10 cellular contexts compared by ENCODE assay signal in genomic region chr19:4390862-4391693, GRCh38. TPM values are rescaled to one million over a fixed set of nuclear protein-coding genes. Genes with fewer than 3 reads are reported as not detected.
A peak's percentile ranks its signal among the peaks of the same experiment; 100 is the strongest.
DNase-seq lines count a peak whose midpoint lies in the region; TF ChIP-seq lines count a peak whose summit lies in the region.
"Had no signal": no experiment of that assay in that cellular context is flagged by ENCODE, and none has a peak within 500 bp of the region (broad histone marks: within the 10 kb centered on the region; RNA-seq: fewer than 3 reads in every experiment).

No MANE protein-coding gene starts in this region.

- H3K23ac ChIP-seq in mesenchymal stem cell (ENCODE audit: low read length in 2 of 2) = peak overlapping the region in 1 of 2 experiments; percentile 5

- H3K4me1 ChIP-seq in colonic mucosa (peaks cover 5% of the 10 kb centered on the region), mesenchymal stem cell (ENCODE audit: control insufficient read depth, insufficient read depth, low read depth, low read length) (peaks cover 53% of the 10 kb centered on the region), thyroid gland (peaks cover 42 to 63% of the 10 kb centered on the region in 2 donors)

- peak overlapping the region; percentile 55 for H4K8ac ChIP-seq in mesenchymal stem cell (ENCODE audit: low read length)

- H2BK120ac ChIP-seq in mesenchymal stem cell (ENCODE audit: low read depth, low read length) = no peak overlapping the region

- peak overlapping the region; percentile 81 for H3K27ac Mint-ChIP-seq in activated CD4-positive, alpha-beta memory T cell treated with anti-CD3 and anti-CD28 coated beads, Interleukin-2, amount 10 ng/mL, durations not matched to agents 7 days and 5 days
- no peak overlapping the region for H3K27ac Mint-ChIP-seq in activated CD4-positive, alpha-beta memory T cell treated with anti-CD3 and anti-CD28 coated beads for 36 hours

- H3K4me1 Mint-ChIP-seq in activated CD4-positive, alpha-beta memory T cell treated with anti-CD3 and anti-CD28 coated beads, Interleukin-2, amount 10 ng/mL, durations not matched to agents 7 days and 5 days = peaks cover 49% of the 10 kb centered on the region
- H3K4me1 Mint-ChIP-seq in activated CD4-positive, alpha-beta memory T cell treated with anti-CD3 and anti-CD28 coated beads for 36 hours (ENCODE audit: low read depth) = peaks cover 52% of the 10 kb centered on the region

- intact Hi-C loops in activated CD4-positive, alpha-beta memory T cell treated with anti-CD3 and anti-CD28 coated beads for 36 hours (cut with micrococcal nuclease) = no loop called here
- intact Hi-C loops in colonic mucosa (cut with DNase I) (no loop called here), thyroid gland (cut with DNase I) (no loop called here), head of caudate nucleus (cut with DNase I) (no loop called here)

- CTCF ChIA-PET in activated CD4-positive, alpha-beta memory T cell treated with anti-CD3 and anti-CD28 coated beads, Interleukin-2, amount 10 ng/mL, durations not matched to agents 7 days and 5 days (lab: Charles Lee) = interaction anchor here (0.6 to 1.3 kb wide), 4 partner anchors 9 to 79 kb away, joined by 3 to 4 read pairs (median 3); partner anchors contain the start of gene SH3GL1
- CTCF ChIA-PET in activated CD4-positive, alpha-beta memory T cell treated with anti-CD3 and anti-CD28 coated beads for 36 hours (lab: Charles Lee) = interaction anchor here (1.0 to 1.9 kb wide), 3 partner anchors 9 to 21 kb away, joined by 3 to 8 read pairs (median 3); partner anchors contain the start of gene SH3GL1

- no peak overlapping the region for H2AFZ ChIP-seq in mesenchymal stem cell (ENCODE audit: low read depth, low read length)

- H3K18ac ChIP-seq in mesenchymal stem cell (ENCODE audit: low read depth in 1 of 2, low read length in 2 of 2) = peak overlapping the region; percentile 76 to 82

- H3K9me3 ChIP-seq in colonic mucosa = no peaks in the 10 kb centered on the region
- no peaks in the 10 kb centered on the region for H3K9me3 ChIP-seq in mesenchymal stem cell (ENCODE audit: control insufficient read depth, low read length)
- H3K9me3 ChIP-seq in thyroid gland = no peaks in the 10 kb centered on the region

- peak overlapping the region; percentile 60 for H2BK15ac ChIP-seq in mesenchymal stem cell (ENCODE audit: low read depth, poor library complexity, severe bottlenecking)

- H3K4me2 ChIP-seq in mesenchymal stem cell (ENCODE audit: low read length, poor library complexity, severe bottlenecking) = peak overlapping the region; percentile 60

- peak overlapping the region; percentile 28 for H2AK5ac ChIP-seq in mesenchymal stem cell (ENCODE audit: low read length, severe bottlenecking)

- H3K4me3 ChIP-seq in colonic mucosa (no peak overlapping the region), mesenchymal stem cell (ENCODE audit: insufficient read depth in 1 of 2, low read depth in 1 of 2, low read length in 2 of 2) (peak overlapping the region in 1 of 2 experiments; percentile 62), thyroid gland (replicated peaks in 1 of 3) (no peak overlapping the region)

- peak overlapping the region; percentile 64 to 68 for H3K4ac ChIP-seq in mesenchymal stem cell (ENCODE audit: low read depth in 1 of 2, low read length in 2 of 2)

- H3K36me3 ChIP-seq in colonic mucosa (no peaks in the 10 kb centered on the region), mesenchymal stem cell (ENCODE audit: control insufficient read depth in 1 of 2, insufficient read depth in 2 of 2, low read depth in 1 of 2, low read length in 2 of 2) (peaks cover 29 to 36% of the 10 kb centered on the region in 2 experiments), thyroid gland (peaks cover 0 to 13% of the 10 kb centered on the region in 2 donors)

- POLR2A ChIA-PET in activated CD4-positive, alpha-beta memory T cell treated with anti-CD3 and anti-CD28 coated beads, Interleukin-2, amount 10 ng/mL, durations not matched to agents 7 days and 5 days (lab: Charles Lee) = interaction anchor here (1.3 to 1.8 kb wide), 2 partner anchors 9 to 21 kb away, joined by 5 to 6 read pairs; partner anchors contain the start of gene SH3GL1
- POLR2A ChIA-PET in activated CD4-positive, alpha-beta memory T cell treated with anti-CD3 and anti-CD28 coated beads for 36 hours (lab: Charles Lee) = no interaction called here

- 55% methylated on average over 23 of the region's 23 CpGs for WGBS in mesenchymal stem cell
- WGBS in thyroid gland, 2 donors = 57 to 62% methylated on average over 19 to 23 of the region's 23 CpGs

- peaks cover 42% of the 10 kb centered on the region for H3K36me3 Mint-ChIP-seq in activated CD4-positive, alpha-beta memory T cell treated with anti-CD3 and anti-CD28 coated beads, Interleukin-2, amount 10 ng/mL, durations not matched to agents 7 days and 5 days (ENCODE audit: low read depth)
- peaks cover 10% of the 10 kb centered on the region for H3K36me3 Mint-ChIP-seq in activated CD4-positive, alpha-beta memory T cell treated with anti-CD3 and anti-CD28 coated beads for 36 hours

- H3K27ac ChIP-seq in colonic mucosa (peak overlapping the region; percentile 29), mesenchymal stem cell (ENCODE audit: low read length, poor library complexity, severe bottlenecking) (peak overlapping the region; percentile 85), thyroid gland (peak overlapping the region; percentile 52 to 84 (median 71))

- H2BK5ac ChIP-seq in mesenchymal stem cell (ENCODE audit: low read depth, low read length, poor library complexity, severe bottlenecking) = no peak overlapping the region

- H3K9me3 Mint-ChIP-seq in activated CD4-positive, alpha-beta memory T cell treated with anti-CD3 and anti-CD28 coated beads, Interleukin-2, amount 10 ng/mL, durations not matched to agents 7 days and 5 days = no peaks in the 10 kb centered on the region
- H3K9me3 Mint-ChIP-seq in activated CD4-positive, alpha-beta memory T cell treated with anti-CD3 and anti-CD28 coated beads for 36 hours = no peaks in the 10 kb centered on the region
- H3K9me3 Mint-ChIP-seq: CD8-positive, alpha-beta memory T cell had no signal

- H3K79me1 ChIP-seq in mesenchymal stem cell (replicated peaks; ENCODE audit: low read length, poor library complexity, severe bottlenecking) = peaks cover 2% of the 10 kb centered on the region

- H3K27me3 ChIP-seq in colonic mucosa = no peaks in the 10 kb centered on the region
- no peaks in the 10 kb centered on the region for H3K27me3 ChIP-seq in mesenchymal stem cell (ENCODE audit: control insufficient read depth in 1 of 2, insufficient read depth in 1 of 2, low read length in 2 of 2)
- no peaks in the 10 kb centered on the region for H3K27me3 ChIP-seq in thyroid gland

- H3K9ac ChIP-seq in colonic mucosa (ENCODE audit: low read depth in 2 of 2, low read length in 2 of 2) (peak overlapping the region; percentile 12 to 46), mesenchymal stem cell (ENCODE audit: low read length) (peak overlapping the region; percentile 82)

- no peak for TF ChIP-seq CTCF in colonic mucosa (IDR thresholded peaks at IDR 0.05)
- TF ChIP-seq CTCF in thyroid gland (IDR thresholded peaks at IDR 0.05) = no peak

- no peak for DNase-seq in activated CD4-positive, alpha-beta memory T cell treated with anti-CD3 and anti-CD28 coated beads, Interleukin-2, amount 10 ng/mL, durations not matched to agents 7 days and 5 days
- DNase-seq in activated CD4-positive, alpha-beta memory T cell treated with anti-CD3 and anti-CD28 coated beads for 36 hours = no peak
- DNase-seq in colonic mucosa = no peak
- no peak for DNase-seq in mesenchymal stem cell
- no peak for DNase-seq in thyroid gland
- DNase-seq in NCI-H1048 (lab: John Stamatoyannopoulos, UW) = no peak
- no peak for DNase-seq in activated CD4-positive, CD25-positive, alpha-beta regulatory T cell treated with anti-CD3 and anti-CD28 coated beads, Interleukin-2, amount 50 U/mL, for 72 hours
- no peak for DNase-seq in head of caudate nucleus
- DNase-seq: activated CD4-positive, CD25-positive, alpha-beta regulatory T cell; CD8-positive, alpha-beta memory T cell had no signal

- peak overlapping the region in 1 of 2 experiments; percentile 26 for H3K14ac ChIP-seq in mesenchymal stem cell (ENCODE audit: low read length in 2 of 2)

- H4K91ac ChIP-seq in mesenchymal stem cell (ENCODE audit: low read length) = peak overlapping the region; percentile 70

- no peak overlapping the region for H3K4me3 Mint-ChIP-seq in activated CD4-positive, alpha-beta memory T cell treated with anti-CD3 and anti-CD28 coated beads, Interleukin-2, amount 10 ng/mL, durations not matched to agents 7 days and 5 days
- H3K4me3 Mint-ChIP-seq in activated CD4-positive, alpha-beta memory T cell treated with anti-CD3 and anti-CD28 coated beads for 36 hours = no peak overlapping the region

- TF ChIP-seq POLR2A in thyroid gland (IDR thresholded peaks at IDR 0.05) = no peak

- H3K27me3 Mint-ChIP-seq in activated CD4-positive, alpha-beta memory T cell treated with anti-CD3 and anti-CD28 coated beads, Interleukin-2, amount 10 ng/mL, durations not matched to agents 7 days and 5 days = no peaks in the 10 kb centered on the region
- no peaks in the 10 kb centered on the region for H3K27me3 Mint-ChIP-seq in activated CD4-positive, alpha-beta memory T cell treated with anti-CD3 and anti-CD28 coated beads for 36 hours
- H3K27me3 Mint-ChIP-seq: CD8-positive, alpha-beta memory T cell had no signal

- no peak overlapping the region for H2BK12ac ChIP-seq in mesenchymal stem cell (ENCODE audit: low read length in 2 of 2)

RNA-seq across cellular contexts. Expression of gene SH3GL1, which starts 9.3 kb away (rescaled TPM):
- 10 to 100 TPM; 62.1 to 64.0 TPM for total RNA-seq in activated CD4-positive, alpha-beta memory T cell treated with anti-CD3 and anti-CD28 coated beads, Interleukin-2, amount 10 ng/mL, durations not matched to agents 7 days and 5 days
- total RNA-seq in activated CD4-positive, alpha-beta memory T cell treated with anti-CD3 and anti-CD28 coated beads for 36 hours = 10 to 100 TPM; 38.1 to 42.0 TPM
- total RNA-seq in colonic mucosa (10 to 100 TPM; 54.0 to 66.6 TPM), thyroid gland (10 to 100 TPM; 33.1 to 42.4 (median 36.7) TPM)
- 108 TPM for polyA plus RNA-seq in mesenchymal stem cell (2013, experiment 1 of 2)
- 106 TPM for polyA plus RNA-seq in mesenchymal stem cell (2013, experiment 2 of 2)

RNA-seq across cellular contexts. Expression of gene CHAF1A, which starts 11.4 kb away (rescaled TPM):
- 10 to 100 TPM; 71.7 to 82.5 TPM for total RNA-seq in activated CD4-positive, alpha-beta memory T cell treated with anti-CD3 and anti-CD28 coated beads, Interleukin-2, amount 10 ng/mL, durations not matched to agents 7 days and 5 days
- 10 to 100 TPM; 61.6 to 63.5 TPM for total RNA-seq in activated CD4-positive, alpha-beta memory T cell treated with anti-CD3 and anti-CD28 coated beads for 36 hours
- total RNA-seq in colonic mucosa = 10 to 100 TPM; 15.6 to 53.2 TPM
- polyA plus RNA-seq in mesenchymal stem cell (2013, experiment 1 of 2) = 7.6 TPM
- 6.3 TPM for polyA plus RNA-seq in mesenchymal stem cell (2013, experiment 2 of 2)
- 1 to 10 TPM; 4.1 to 5.1 (median 4.4) TPM for total RNA-seq in thyroid gland

RNA-seq across cellular contexts. Expression of gene MPND, which starts 47.7 kb away (rescaled TPM):
- 10 to 100 TPM; 19.1 to 20.4 TPM for total RNA-seq in activated CD4-positive, alpha-beta memory T cell treated with anti-CD3 and anti-CD28 coated beads, Interleukin-2, amount 10 ng/mL, durations not matched to agents 7 days and 5 days
- 10 to 100 TPM; 19.6 to 22.6 TPM for total RNA-seq in activated CD4-positive, alpha-beta memory T cell treated with anti-CD3 and anti-CD28 coated beads for 36 hours
- 10 to 100 TPM; 38.0 to 63.2 TPM for total RNA-seq in colonic mucosa
- polyA plus RNA-seq in mesenchymal stem cell (2013, experiment 1 of 2) = 6.9 TPM
- polyA plus RNA-seq in mesenchymal stem cell (2013, experiment 2 of 2) = 6.1 TPM
- 10 to 100 TPM in 2 of 4 donors, 1 to 10 TPM in 2; 5.6 to 10.5 (median 9.3) TPM for total RNA-seq in thyroid gland

RNA-seq across cellular contexts. Expression of gene STAP2, which starts 52.5 kb away (rescaled TPM):
- total RNA-seq in activated CD4-positive, alpha-beta memory T cell treated with anti-CD3 and anti-CD28 coated beads, Interleukin-2, amount 10 ng/mL, durations not matched to agents 7 days and 5 days = 1 to 10 TPM; 8.3 to 8.6 TPM
- 1 to 10 TPM; 9.1 to 9.4 TPM for total RNA-seq in activated CD4-positive, alpha-beta memory T cell treated with anti-CD3 and anti-CD28 coated beads for 36 hours
- total RNA-seq in colonic mucosa = 100 to 1,000 TPM; 197 to 218 TPM
- 2.0 TPM for polyA plus RNA-seq in mesenchymal stem cell (2013, experiment 1 of 2)
- 2.5 TPM for polyA plus RNA-seq in mesenchymal stem cell (2013, experiment 2 of 2)
- 10 to 100 TPM; 12.1 to 50.6 (median 29.7) TPM for total RNA-seq in thyroid gland

Comparison
In these comparisons a context has a peak if more than half of its experiments do, and no peak if none do; other contexts are left out.
1. H3K27ac ChIP-seq: peak in every context shown above with its lines; median percentile 85 in mesenchymal stem cell; 71 in thyroid gland; 29 in colonic mucosa.